ENCODE assay signal across 1 cellular context in the genomic region with DNA sequence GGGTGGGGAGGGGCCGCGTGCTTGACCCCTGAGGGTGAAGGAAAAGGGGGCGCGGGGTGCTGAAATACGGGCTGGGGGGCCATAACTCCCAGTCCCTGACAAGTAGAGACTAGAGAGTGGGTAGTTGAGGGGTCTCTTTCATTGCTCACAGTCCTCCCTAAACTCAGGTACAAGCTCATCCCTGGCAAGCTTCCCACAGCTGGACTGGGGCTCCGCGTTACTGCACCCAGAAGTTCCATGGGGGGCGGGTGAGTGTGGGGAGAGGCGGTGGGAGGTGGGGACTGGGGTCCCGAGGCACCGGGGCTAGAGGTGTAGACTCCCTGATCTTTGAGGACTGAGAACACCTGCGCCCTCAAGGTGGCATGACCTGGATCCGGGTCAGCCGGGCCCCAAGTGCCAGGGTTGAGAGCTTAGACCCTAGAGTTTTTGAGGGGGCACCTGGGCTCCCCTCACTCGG.
TF ChIP-seq lines count a peak whose summit lies in the region.

No MANE protein-coding gene starts in this region.

TF ChIP-seq in GM23338, 12 proteins besides CTCF, POLR2A, EP300 and RAD21:
- TF ChIP-seq, protein P1, sequence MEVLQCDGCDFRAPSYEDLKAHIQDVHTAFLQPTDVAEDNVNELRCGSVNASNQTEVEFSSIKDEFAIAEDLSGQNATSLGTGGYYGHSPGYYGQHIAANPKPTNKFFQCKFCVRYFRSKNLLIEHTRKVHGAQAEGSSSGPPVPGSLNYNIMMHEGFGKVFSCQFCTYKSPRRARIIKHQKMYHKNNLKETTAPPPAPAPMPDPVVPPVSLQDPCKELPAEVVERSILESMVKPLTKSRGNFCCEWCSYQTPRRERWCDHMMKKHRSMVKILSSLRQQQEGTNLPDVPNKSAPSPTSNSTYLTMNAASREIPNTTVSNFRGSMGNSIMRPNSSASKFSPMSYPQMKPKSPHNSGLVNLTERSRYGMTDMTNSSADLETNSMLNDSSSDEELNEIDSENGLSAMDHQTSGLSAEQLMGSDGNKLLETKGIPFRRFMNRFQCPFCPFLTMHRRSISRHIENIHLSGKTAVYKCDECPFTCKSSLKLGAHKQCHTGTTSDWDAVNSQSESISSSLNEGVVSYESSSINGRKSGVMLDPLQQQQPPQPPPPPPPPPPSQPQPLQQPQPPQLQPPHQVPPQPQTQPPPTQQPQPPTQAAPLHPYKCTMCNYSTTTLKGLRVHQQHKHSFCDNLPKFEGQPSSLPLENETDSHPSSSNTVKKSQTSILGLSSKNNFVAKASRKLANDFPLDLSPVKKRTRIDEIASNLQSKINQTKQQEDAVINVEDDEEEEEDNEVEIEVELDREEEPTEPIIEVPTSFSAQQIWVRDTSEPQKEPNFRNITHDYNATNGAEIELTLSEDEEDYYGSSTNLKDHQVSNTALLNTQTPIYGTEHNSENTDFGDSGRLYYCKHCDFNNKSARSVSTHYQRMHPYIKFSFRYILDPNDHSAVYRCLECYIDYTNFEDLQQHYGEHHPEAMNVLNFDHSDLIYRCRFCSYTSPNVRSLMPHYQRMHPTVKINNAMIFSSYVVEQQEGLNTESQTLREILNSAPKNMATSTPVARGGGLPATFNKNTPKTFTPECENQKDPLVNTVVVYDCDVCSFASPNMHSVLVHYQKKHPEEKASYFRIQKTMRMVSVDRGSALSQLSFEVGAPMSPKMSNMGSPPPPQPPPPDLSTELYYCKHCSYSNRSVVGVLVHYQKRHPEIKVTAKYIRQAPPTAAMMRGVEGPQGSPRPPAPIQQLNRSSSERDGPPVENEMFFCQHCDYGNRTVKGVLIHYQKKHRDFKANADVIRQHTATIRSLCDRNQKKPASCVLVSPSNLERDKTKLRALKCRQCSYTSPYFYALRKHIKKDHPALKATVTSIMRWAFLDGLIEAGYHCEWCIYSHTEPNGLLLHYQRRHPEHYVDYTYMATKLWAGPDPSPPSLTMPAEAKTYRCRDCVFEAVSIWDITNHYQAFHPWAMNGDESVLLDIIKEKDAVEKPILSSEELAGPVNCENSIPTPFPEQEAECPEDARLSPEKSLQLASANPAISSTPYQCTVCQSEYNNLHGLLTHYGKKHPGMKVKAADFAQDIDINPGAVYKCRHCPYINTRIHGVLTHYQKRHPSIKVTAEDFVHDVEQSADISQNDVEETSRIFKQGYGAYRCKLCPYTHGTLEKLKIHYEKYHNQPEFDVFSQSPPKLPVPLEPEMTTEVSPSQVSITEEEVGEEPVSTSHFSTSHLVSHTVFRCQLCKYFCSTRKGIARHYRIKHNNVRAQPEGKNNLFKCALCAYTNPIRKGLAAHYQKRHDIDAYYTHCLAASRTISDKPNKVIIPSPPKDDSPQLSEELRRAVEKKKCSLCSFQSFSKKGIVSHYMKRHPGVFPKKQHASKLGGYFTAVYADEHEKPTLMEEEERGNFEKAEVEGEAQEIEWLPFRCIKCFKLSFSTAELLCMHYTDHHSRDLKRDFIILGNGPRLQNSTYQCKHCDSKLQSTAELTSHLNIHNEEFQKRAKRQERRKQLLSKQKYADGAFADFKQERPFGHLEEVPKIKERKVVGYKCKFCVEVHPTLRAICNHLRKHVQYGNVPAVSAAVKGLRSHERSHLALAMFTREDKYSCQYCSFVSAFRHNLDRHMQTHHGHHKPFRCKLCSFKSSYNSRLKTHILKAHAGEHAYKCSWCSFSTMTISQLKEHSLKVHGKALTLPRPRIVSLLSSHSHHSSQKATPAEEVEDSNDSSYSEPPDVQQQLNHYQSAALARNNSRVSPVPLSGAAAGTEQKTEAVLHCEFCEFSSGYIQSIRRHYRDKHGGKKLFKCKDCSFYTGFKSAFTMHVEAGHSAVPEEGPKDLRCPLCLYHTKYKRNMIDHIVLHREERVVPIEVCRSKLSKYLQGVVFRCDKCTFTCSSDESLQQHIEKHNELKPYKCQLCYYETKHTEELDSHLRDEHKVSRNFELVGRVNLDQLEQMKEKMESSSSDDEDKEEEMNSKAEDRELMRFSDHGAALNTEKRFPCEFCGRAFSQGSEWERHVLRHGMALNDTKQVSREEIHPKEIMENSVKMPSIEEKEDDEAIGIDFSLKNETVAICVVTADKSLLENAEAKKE (CRISPR knock-in tag; IDR thresholded peaks at IDR 0.05) = no peak
- TF ChIP-seq POLR2AphosphoS5 (IDR thresholded peaks at IDR 0.05; ENCODE audit: low read depth) (no peak), ZNF114 (CRISPR knock-in tag; IDR thresholded peaks at IDR 0.05) (no peak), EZH2phosphoT487 (IDR thresholded peaks at IDR 0.05; ENCODE audit: unreplicated experiment) (no peak), JUNB (IDR thresholded peaks at IDR 0.05; ENCODE audit: unreplicated experiment) (no peak), STAT1 (IDR thresholded peaks at IDR 0.05; ENCODE audit: unreplicated experiment) (no peak), CREB1 (CRISPR knock-in tag; IDR thresholded peaks at IDR 0.05; ENCODE audit: low read depth) (no peak)
- TF ChIP-seq, protein P2, sequence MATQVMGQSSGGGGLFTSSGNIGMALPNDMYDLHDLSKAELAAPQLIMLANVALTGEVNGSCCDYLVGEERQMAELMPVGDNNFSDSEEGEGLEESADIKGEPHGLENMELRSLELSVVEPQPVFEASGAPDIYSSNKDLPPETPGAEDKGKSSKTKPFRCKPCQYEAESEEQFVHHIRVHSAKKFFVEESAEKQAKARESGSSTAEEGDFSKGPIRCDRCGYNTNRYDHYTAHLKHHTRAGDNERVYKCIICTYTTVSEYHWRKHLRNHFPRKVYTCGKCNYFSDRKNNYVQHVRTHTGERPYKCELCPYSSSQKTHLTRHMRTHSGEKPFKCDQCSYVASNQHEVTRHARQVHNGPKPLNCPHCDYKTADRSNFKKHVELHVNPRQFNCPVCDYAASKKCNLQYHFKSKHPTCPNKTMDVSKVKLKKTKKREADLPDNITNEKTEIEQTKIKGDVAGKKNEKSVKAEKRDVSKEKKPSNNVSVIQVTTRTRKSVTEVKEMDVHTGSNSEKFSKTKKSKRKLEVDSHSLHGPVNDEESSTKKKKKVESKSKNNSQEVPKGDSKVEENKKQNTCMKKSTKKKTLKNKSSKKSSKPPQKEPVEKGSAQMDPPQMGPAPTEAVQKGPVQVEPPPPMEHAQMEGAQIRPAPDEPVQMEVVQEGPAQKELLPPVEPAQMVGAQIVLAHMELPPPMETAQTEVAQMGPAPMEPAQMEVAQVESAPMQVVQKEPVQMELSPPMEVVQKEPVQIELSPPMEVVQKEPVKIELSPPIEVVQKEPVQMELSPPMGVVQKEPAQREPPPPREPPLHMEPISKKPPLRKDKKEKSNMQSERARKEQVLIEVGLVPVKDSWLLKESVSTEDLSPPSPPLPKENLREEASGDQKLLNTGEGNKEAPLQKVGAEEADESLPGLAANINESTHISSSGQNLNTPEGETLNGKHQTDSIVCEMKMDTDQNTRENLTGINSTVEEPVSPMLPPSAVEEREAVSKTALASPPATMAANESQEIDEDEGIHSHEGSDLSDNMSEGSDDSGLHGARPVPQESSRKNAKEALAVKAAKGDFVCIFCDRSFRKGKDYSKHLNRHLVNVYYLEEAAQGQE (IDR thresholded peaks at IDR 0.05; ENCODE audit: unreplicated experiment) = no peak
